25 cellular contexts compared by ENCODE assay signal in genomic region chr7:151091988-151092387, GRCh38.
"Had no signal": no experiment of that assay in that cellular context is flagged by ENCODE, and none has a peak within 500 bp of the region (broad histone marks: within the 10 kb centered on the region; RNA-seq: fewer than 3 reads in every experiment).

No MANE protein-coding gene starts in this region.

- H3K27me3 Mint-ChIP-seq: activated naive CD4-positive, alpha-beta T cell treated with anti-CD3 and anti-CD28 coated beads, Interleukin-2, amount 50 U/mL, for 24 hours; activated T-cell treated with anti-CD3 and anti-CD28 coated beads, Interleukin-2, amount 50 U/mL, for 24 hours; T-helper 17 cell had no signal

- H3K9me3 ChIP-seq: ascending aorta had no signal

- H3K9me3 Mint-ChIP-seq: activated naive CD4-positive, alpha-beta T cell treated with anti-CD3 and anti-CD28 coated beads, Interleukin-2, amount 50 U/mL, for 24 hours; activated T-cell treated with anti-CD3 and anti-CD28 coated beads, Interleukin-2, amount 50 U/mL, for 24 hours; activated T-helper 1 cell treated with anti-CD3 and anti-CD28 coated beads, Interleukin-12 subunit alpha, Interleukin-12 subunit beta, Interleukin-2, Interleukin-4 antibody, amounts not matched to agents 30 ng/mL and 10 ng/mL and 1 ng/mL, durations not matched to agents 14 hours and 24 hours and 36 hours; WTC11 had no signal

- H3K36me3 Mint-ChIP-seq: activated CD8-positive, alpha-beta memory T cell treated with anti-CD3 and anti-CD28 coated beads, Interleukin-2, amount 10 ng/mL, durations not matched to agents 7 days and 5 days; activated naive CD4-positive, alpha-beta T cell treated with anti-CD3 and anti-CD28 coated beads, Interleukin-2, amount 50 U/mL, for 24 hours had no signal

- H3K4me3 Mint-ChIP-seq: activated CD8-positive, alpha-beta memory T cell treated with anti-CD3 and anti-CD28 coated beads, Interleukin-2, amount 10 ng/mL, durations not matched to agents 7 days and 5 days; activated naive CD4-positive, alpha-beta T cell treated with anti-CD3 and anti-CD28 coated beads, Interleukin-2, amount 50 U/mL, for 24 hours; activated T-cell treated with anti-CD3 and anti-CD28 coated beads, Interleukin-2, amount 50 U/mL, for 24 hours; activated T-helper 1 cell treated with anti-CD3 and anti-CD28 coated beads, Interleukin-12 subunit alpha, Interleukin-12 subunit beta, Interleukin-2, Interleukin-4 antibody, amounts not matched to agents 30 ng/mL and 10 ng/mL and 1 ng/mL, durations not matched to agents 14 hours and 24 hours and 36 hours; T-helper 17 cell; WTC11 had no signal

- H3K36me3 ChIP-seq: cardiac muscle cell had no signal

- H3K27ac ChIP-seq: ascending aorta, brain microvascular endothelial cell, cardiac muscle cell had no signal

- H3K27ac Mint-ChIP-seq: activated CD8-positive, alpha-beta memory T cell treated with anti-CD3 and anti-CD28 coated beads, Interleukin-2, amount 10 ng/mL, durations not matched to agents 7 days and 5 days; activated naive CD4-positive, alpha-beta T cell treated with anti-CD3 and anti-CD28 coated beads, Interleukin-2, amount 50 U/mL, for 24 hours; activated T-cell treated with anti-CD3 and anti-CD28 coated beads, Interleukin-2, amount 50 U/mL, for 24 hours; activated T-helper 1 cell treated with anti-CD3 and anti-CD28 coated beads, Interleukin-12 subunit alpha, Interleukin-12 subunit beta, Interleukin-2, Interleukin-4 antibody, amounts not matched to agents 30 ng/mL and 10 ng/mL and 1 ng/mL, durations not matched to agents 14 hours and 24 hours and 36 hours; WTC11 had no signal

- H3K4me3 ChIP-seq: ascending aorta, cardiac muscle cell had no signal

- H3K27me3 ChIP-seq: ascending aorta, brain microvascular endothelial cell, cardiac muscle cell had no signal

- DNase-seq: activated CD4-positive, CD25-positive, alpha-beta regulatory T cell treated with anti-CD3 and anti-CD28 coated beads, Interleukin-2, amount 50 U/mL, for 72 hours; activated CD8-positive, alpha-beta memory T cell treated with anti-CD3 and anti-CD28 coated beads, Interleukin-2, amount 10 ng/mL, durations not matched to agents 7 days and 5 days; activated effector memory CD4-positive, alpha-beta T cell treated with Interleukin-2 at 50 U/mL for 16 hours; activated naive CD4-positive, alpha-beta T cell; activated T-cell treated with anti-CD3 and anti-CD28 coated beads, Interleukin-2, amount 50 U/mL, for 24 hours; amniotic stem cell; brain microvascular endothelial cell; cerebellar nuclear complex; KG1; NCI-H1048; NCI-H1930; NCI-H2171 treated with DMSO at 0.1 percent for 48 hours; NCI-H345; NCI-H510A; NCI-H526 treated with DMSO at 0.1 percent for 48 hours; NK-92 treated with Interleukin-12 subunit alpha and Interleukin-12 subunit beta, amount 100 ng/mL, for 24 hours; SIG-M5; T-helper 17 cell; T-helper 9 cell had no signal

- ATAC-seq: activated CD8-positive, alpha-beta memory T cell treated with anti-CD3 and anti-CD28 coated beads, Interleukin-2, amount 10 ng/mL, durations not matched to agents 7 days and 5 days; Panc1; T-helper 17 cell had no signal
